ENCODE assay signal across 23 cellular contexts in genomic region chr2:22282215-22282614, GRCh38.
DNase-seq lines count a peak whose midpoint lies in the region; TF ChIP-seq lines count a peak whose summit lies in the region.
"Had no signal": no experiment of that assay in that cellular context is flagged by ENCODE, and none has a peak within 500 bp of the region (broad histone marks: within the 10 kb centered on the region; RNA-seq: fewer than 3 reads in every experiment).

No MANE protein-coding gene starts in this region.

- H3K4me1 ChIP-seq in BE2C (peaks cover 44% of the 10 kb centered on the region), liver (ENCODE audit: control insufficient read depth in 4 of 4, insufficient read depth in 4 of 4, low read length in 3 of 4) (peaks cover 0 to 14% (median 11%) of the 10 kb centered on the region in 4 donors), vagina (no peaks in the 10 kb centered on the region)
- H3K4me1 ChIP-seq: A549, left lung, parathyroid adenoma, upper lobe of left lung had no signal

- TF ChIP-seq CTCF in BE2C (IDR thresholded peaks at IDR 0.05; ENCODE audit: low read depth, low read length) = no peak
- no peak for TF ChIP-seq CTCF in liver (IDR thresholded peaks at IDR 0.05; ENCODE audit: low read depth, low read length, missing input control)
- no peak for TF ChIP-seq CTCF in vagina (IDR thresholded peaks at IDR 0.05)
- no peak for TF ChIP-seq CTCF in GM13976 (IDR thresholded peaks at IDR 0.05; ENCODE audit: borderline replicate concordance, control extremely low read depth, extremely low read depth, insufficient read depth, missing control alignments)

- no peaks in the 10 kb centered on the region for H3K36me3 ChIP-seq in BE2C
- H3K36me3 ChIP-seq in liver (ENCODE audit: control insufficient read depth in 4 of 4, insufficient read depth in 3 of 4, low read depth in 1 of 4, low read length in 3 of 4) = no peaks in the 10 kb centered on the region
- H3K36me3 ChIP-seq in vagina = no peaks in the 10 kb centered on the region
- H3K36me3 ChIP-seq: left lung, suprapubic skin, upper lobe of left lung had no signal

- peak; percentile 23 to 30 for TF ChIP-seq RAD21 in liver (IDR thresholded peaks at IDR 0.05)

- no peaks in the 10 kb centered on the region for H3K27me3 ChIP-seq in BE2C
- no peaks in the 10 kb centered on the region for H3K27me3 ChIP-seq in liver (ENCODE audit: control insufficient read depth in 4 of 4, insufficient read depth in 4 of 4, low read length in 3 of 4)
- no peaks in the 10 kb centered on the region for H3K27me3 ChIP-seq in vagina
- H3K27me3 ChIP-seq: left lung, suprapubic skin, upper lobe of left lung had no signal

- WGBS in liver = 13% methylated on average over 1 of the region's 1 CpG

- TF ChIP-seq POLR2A in vagina (IDR thresholded peaks at IDR 0.05) = no peak

- in situ Hi-C loops in GM13976 (cut with MboI; ENCODE audit: low sequenced_read_pairs, unreplicated experiment) = no loop called here

- H3K4me3 ChIP-seq in BE2C (ENCODE audit: low read depth, low read length) = peak overlapping the region; percentile 16
- no peak overlapping the region for H3K4me3 ChIP-seq in liver (ENCODE audit: low read depth in 1 of 3, low read length in 3 of 3)
- no peak overlapping the region for H3K4me3 ChIP-seq in vagina
- H3K4me3 ChIP-seq: A549, left lung, skin epidermis, suprapubic skin, upper lobe of left lung had no signal

- intact Hi-C loops in vagina (cut with DNase I) = no loop called here

- H3K9me3 ChIP-seq in BE2C (no peaks in the 10 kb centered on the region), liver (ENCODE audit: control insufficient read depth in 4 of 4, low read length in 3 of 4) (no peaks in the 10 kb centered on the region), vagina (no peaks in the 10 kb centered on the region)
- H3K9me3 ChIP-seq: A549, left lung, suprapubic skin, upper lobe of left lung had no signal

- DNase-seq in BE2C = no peak
- DNase-seq in Kasumi-1 (lab: John Stamatoyannopoulos, UW) = peak; percentile 27 to 38
- DNase-seq in SKM-1 (lab: John Stamatoyannopoulos, UW; ENCODE audit: unreplicated experiment) = peak; percentile 7
- DNase-seq in stimulated activated CD4-positive, alpha-beta T cell treated with anti-CD3 and anti-CD28 coated beads, Interleukin-15, amount 100 ng/mL, for 24 hours = no peak
- no peak for DNase-seq in vagina (ENCODE audit: extremely low spot score in 2 of 2)
- no peak for DNase-seq in HPDE6-E6E7 (ENCODE audit: extremely low spot score)
- DNase-seq in GM13976 (ENCODE audit: low spot score) = no peak
- DNase-seq: activated CD4-positive, CD25-positive, alpha-beta regulatory T cell; activated gamma-delta T cell treated with Interleukin-2 at 50 U/mL for 16 hours; activated T-cell treated with anti-CD3 and anti-CD28 coated beads, Interleukin-2, amount 50 U/mL, for 48 hours; caudate nucleus; erythroblast; HCEC 1CT; left lung; NCI-H1417 treated with DMSO at 0.1 percent for 48 hours; NCI-H2107; stimulated activated naive CD4-positive, alpha-beta T cell; upper lobe of left lung had no signal

- H3K27ac ChIP-seq in liver (ENCODE audit: low read depth in 1 of 2, low read length in 2 of 2) (no peak overlapping the region), vagina (no peak overlapping the region)
- H3K27ac ChIP-seq: A549, left lung, parathyroid adenoma, skin epidermis, suprapubic skin, upper lobe of left lung had no signal

- H3K9ac ChIP-seq in liver (ENCODE audit: low read depth in 1 of 2, low read length in 2 of 2) = no peak overlapping the region
- H3K9ac ChIP-seq: parathyroid adenoma had no signal

TF ChIP-seq in liver, 16 proteins besides CTCF, POLR2A, EP300 and RAD21:
- TF ChIP-seq GABPA (IDR thresholded peaks at IDR 0.05 in 1 of 2, conservative IDR thresholded peaks at IDR 0.05 in 1 of 2) (peak; percentile 18 to 69), FOXA2 (IDR thresholded peaks at IDR 0.05) (peak; percentile 62), JUND (IDR thresholded peaks at IDR 0.05) (peak; percentile 83 to 91), HNF4A (conservative IDR thresholded peaks at IDR 0.05) (peak; percentile 98), FOXA1 (IDR thresholded peaks at IDR 0.05) (no peak), RXRA (IDR thresholded peaks at IDR 0.05) (peak; percentile 85 to 91), HNF4G (IDR thresholded peaks at IDR 0.05) (peak; percentile 91), TAF1 (conservative IDR thresholded peaks at IDR 0.05) (no peak), YY1 (IDR thresholded peaks at IDR 0.05) (peak; percentile 75), NR2F2 (IDR thresholded peaks at IDR 0.05) (no peak), SP1 (IDR thresholded peaks at IDR 0.05) (peak; percentile 72), EGR1 (IDR thresholded peaks at IDR 0.05; ENCODE audit: low read depth in 2 of 2) (peak in 1 of 2 donors; percentile 31)
- TF ChIP-seq, protein P1, sequence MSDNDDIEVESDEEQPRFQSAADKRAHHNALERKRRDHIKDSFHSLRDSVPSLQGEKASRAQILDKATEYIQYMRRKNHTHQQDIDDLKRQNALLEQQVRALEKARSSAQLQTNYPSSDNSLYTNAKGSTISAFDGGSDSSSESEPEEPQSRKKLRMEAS (IDR thresholded peaks at IDR 0.05) = peak; percentile 94
- TF ChIP-seq, protein P2, sequence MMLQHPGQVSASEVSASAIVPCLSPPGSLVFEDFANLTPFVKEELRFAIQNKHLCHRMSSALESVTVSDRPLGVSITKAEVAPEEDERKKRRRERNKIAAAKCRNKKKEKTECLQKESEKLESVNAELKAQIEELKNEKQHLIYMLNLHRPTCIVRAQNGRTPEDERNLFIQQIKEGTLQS (IDR thresholded peaks at IDR 0.05) = peak; percentile 95
- TF ChIP-seq, protein P3, sequence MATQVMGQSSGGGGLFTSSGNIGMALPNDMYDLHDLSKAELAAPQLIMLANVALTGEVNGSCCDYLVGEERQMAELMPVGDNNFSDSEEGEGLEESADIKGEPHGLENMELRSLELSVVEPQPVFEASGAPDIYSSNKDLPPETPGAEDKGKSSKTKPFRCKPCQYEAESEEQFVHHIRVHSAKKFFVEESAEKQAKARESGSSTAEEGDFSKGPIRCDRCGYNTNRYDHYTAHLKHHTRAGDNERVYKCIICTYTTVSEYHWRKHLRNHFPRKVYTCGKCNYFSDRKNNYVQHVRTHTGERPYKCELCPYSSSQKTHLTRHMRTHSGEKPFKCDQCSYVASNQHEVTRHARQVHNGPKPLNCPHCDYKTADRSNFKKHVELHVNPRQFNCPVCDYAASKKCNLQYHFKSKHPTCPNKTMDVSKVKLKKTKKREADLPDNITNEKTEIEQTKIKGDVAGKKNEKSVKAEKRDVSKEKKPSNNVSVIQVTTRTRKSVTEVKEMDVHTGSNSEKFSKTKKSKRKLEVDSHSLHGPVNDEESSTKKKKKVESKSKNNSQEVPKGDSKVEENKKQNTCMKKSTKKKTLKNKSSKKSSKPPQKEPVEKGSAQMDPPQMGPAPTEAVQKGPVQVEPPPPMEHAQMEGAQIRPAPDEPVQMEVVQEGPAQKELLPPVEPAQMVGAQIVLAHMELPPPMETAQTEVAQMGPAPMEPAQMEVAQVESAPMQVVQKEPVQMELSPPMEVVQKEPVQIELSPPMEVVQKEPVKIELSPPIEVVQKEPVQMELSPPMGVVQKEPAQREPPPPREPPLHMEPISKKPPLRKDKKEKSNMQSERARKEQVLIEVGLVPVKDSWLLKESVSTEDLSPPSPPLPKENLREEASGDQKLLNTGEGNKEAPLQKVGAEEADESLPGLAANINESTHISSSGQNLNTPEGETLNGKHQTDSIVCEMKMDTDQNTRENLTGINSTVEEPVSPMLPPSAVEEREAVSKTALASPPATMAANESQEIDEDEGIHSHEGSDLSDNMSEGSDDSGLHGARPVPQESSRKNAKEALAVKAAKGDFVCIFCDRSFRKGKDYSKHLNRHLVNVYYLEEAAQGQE (IDR thresholded peaks at IDR 0.05) = peak; percentile 58
- TF ChIP-seq, protein P4, sequence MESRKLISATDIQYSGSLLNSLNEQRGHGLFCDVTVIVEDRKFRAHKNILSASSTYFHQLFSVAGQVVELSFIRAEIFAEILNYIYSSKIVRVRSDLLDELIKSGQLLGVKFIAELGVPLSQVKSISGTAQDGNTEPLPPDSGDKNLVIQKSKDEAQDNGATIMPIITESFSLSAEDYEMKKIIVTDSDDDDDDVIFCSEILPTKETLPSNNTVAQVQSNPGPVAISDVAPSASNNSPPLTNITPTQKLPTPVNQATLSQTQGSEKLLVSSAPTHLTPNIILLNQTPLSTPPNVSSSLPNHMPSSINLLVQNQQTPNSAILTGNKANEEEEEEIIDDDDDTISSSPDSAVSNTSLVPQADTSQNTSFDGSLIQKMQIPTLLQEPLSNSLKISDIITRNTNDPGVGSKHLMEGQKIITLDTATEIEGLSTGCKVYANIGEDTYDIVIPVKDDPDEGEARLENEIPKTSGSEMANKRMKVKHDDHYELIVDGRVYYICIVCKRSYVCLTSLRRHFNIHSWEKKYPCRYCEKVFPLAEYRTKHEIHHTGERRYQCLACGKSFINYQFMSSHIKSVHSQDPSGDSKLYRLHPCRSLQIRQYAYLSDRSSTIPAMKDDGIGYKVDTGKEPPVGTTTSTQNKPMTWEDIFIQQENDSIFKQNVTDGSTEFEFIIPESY (IDR thresholded peaks at IDR 0.05) = peak; percentile 83

Comparison
In these comparisons a context has a peak if more than half of its experiments do, and no peak if none do; other contexts are left out.
1. DNase-seq: peak in Kasumi-1 (2 of 2) and SKM-1 (single experiment); none in BE2C (single experiment), stimulated activated CD4-positive, alpha-beta T cell treated with anti-CD3 and anti-CD28 coated beads, Interleukin-15, amount 100 ng/mL, for 24 hours (single experiment), vagina (0 of 2), HPDE6-E6E7 (single experiment) and GM13976 (single experiment).